ENCODE assay signal across 8 cellular contexts in the genomic region with DNA sequence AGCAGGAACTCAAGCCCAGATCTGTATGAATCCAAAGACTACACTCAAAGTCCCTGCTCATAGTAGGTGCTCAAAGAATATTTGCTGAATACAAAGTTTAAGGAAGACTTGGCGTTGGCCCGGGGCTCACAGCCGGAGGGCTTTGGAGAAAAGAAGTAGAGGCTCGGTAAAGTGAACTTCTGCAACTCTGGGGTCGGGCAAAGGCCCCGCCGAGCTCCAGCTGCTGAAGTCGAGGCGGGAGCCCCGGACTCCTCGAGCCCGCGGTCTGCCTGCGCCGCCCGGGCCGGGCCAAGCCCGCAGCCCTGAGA. TPM values are rescaled to one million over a fixed set of nuclear protein-coding genes. Genes with fewer than 3 reads are reported as not detected.
A peak's percentile ranks its signal among the peaks of the same experiment; 100 is the strongest.
DNase-seq lines count a peak whose midpoint lies in the region; ATAC-seq and TF ChIP-seq lines count a peak whose summit lies in the region.

No MANE protein-coding gene starts in this region.

- no peak overlapping the region for H2BK120ac ChIP-seq in mesendoderm (ENCODE audit: low read depth, low read length)

- no peak overlapping the region for H3K23ac ChIP-seq in mesendoderm (ENCODE audit: low read length)

- peak overlapping the region; percentile 47 for H3K18ac ChIP-seq in mesendoderm (ENCODE audit: low read length)

- peak overlapping the region; percentile 87 for H4K8ac ChIP-seq in mesendoderm (ENCODE audit: low read depth, low read length)

- no CpG with 5 or more reads among the region's 18 CpGs for WGBS in mesendoderm (ENCODE audit: extremely low coverage, insufficient coverage, low lambda C conversion rate)

- peaks cover 52% of the 10 kb centered on the region for H3K36me3 Mint-ChIP-seq in brain

- H3K27ac ChIP-seq in mesendoderm (ENCODE audit: low read depth, low read length), result peak overlapping the region; percentile 72

- H3K27me3 Mint-ChIP-seq in brain, result peaks cover 5% of the 10 kb centered on the region

- H3K4me1 ChIP-seq in mesendoderm (ENCODE audit: control insufficient read depth, low read depth, low read length), result peaks cover 2% of the 10 kb centered on the region

- ATAC-seq in HG03135 (IDR thresholded peaks at IDR 0.05; ENCODE audit: unreplicated experiment), result peak; percentile 26
- ATAC-seq in GM21515 (IDR thresholded peaks at IDR 0.05; ENCODE audit: unreplicated experiment), result no peak

- no peak for TF ChIP-seq CTCF in GM06990 (IDR thresholded peaks at IDR 0.05; ENCODE audit: insufficient read depth, low read length, poor library complexity, severe bottlenecking)
- no peak for TF ChIP-seq CTCF in brain (conservative IDR thresholded peaks at IDR 0.05)

- H3K4me3 ChIP-seq in GM06990 (replicated peaks; ENCODE audit: low read depth, low read length), result peak overlapping the region; percentile 84
- peak overlapping the region; percentile 42 for H3K4me3 ChIP-seq in mesendoderm (ENCODE audit: low read length)

- H3K79me2 ChIP-seq in mesendoderm (ENCODE audit: control insufficient read depth, insufficient read depth, low read length), result peaks cover 47% of the 10 kb centered on the region

- peak overlapping the region; percentile 92 to 95 (median 93) for H3K27ac Mint-ChIP-seq in brain

- peaks cover 19% of the 10 kb centered on the region for H3K36me3 ChIP-seq in GM06990 (ENCODE audit: control insufficient read depth, insufficient read depth, low read length)
- H3K36me3 ChIP-seq in mesendoderm (ENCODE audit: control insufficient read depth, insufficient read depth, low read length), result peaks cover 17% of the 10 kb centered on the region

- H3K56ac ChIP-seq in mesendoderm (ENCODE audit: low read length), result peak overlapping the region; percentile 93

- peaks cover 7% of the 10 kb centered on the region for H3K79me1 ChIP-seq in mesendoderm (ENCODE audit: low read length)

- no peak overlapping the region for H2BK15ac ChIP-seq in mesendoderm (replicated peaks; ENCODE audit: low read depth)

- H2BK5ac ChIP-seq in mesendoderm (ENCODE audit: low read length), result no peak overlapping the region

- H3K27me3 ChIP-seq in GM06990 (replicated peaks; ENCODE audit: control insufficient read depth, insufficient read depth, low read length) (no peaks in the 10 kb centered on the region), mesendoderm (ENCODE audit: insufficient read depth, low read length, poor library complexity) (no peaks in the 10 kb centered on the region)

- H4K5ac ChIP-seq in mesendoderm (ENCODE audit: low read length), result no peak overlapping the region

- H3K9me3 Mint-ChIP-seq in brain, result no peaks in the 10 kb centered on the region

- peak overlapping the region; percentile 91 to 98 (median 94) for H3K4me3 Mint-ChIP-seq in brain

- peak overlapping the region; percentile 82 for H3K4ac ChIP-seq in mesendoderm (ENCODE audit: low read depth, low read length)

- no peak overlapping the region for H2AK5ac ChIP-seq in mesendoderm (ENCODE audit: low read length)

- no peak for DNase-seq in GM06990 (ENCODE audit: extremely low read depth, insufficient read length)
- DNase-seq in mesendoderm, result peak; percentile 28
- DNase-seq in NCI-H2196 treated with DMSO at 0.1 percent for 48 hours (lab: John Stamatoyannopoulos, UW; ENCODE audit: unreplicated experiment), result no peak
- no peak for DNase-seq in superior temporal gyrus (ENCODE audit: extremely low spot score)
- no peak for DNase-seq in SK-N-DZ (ENCODE audit: low spot score)

- peak overlapping the region; percentile 63 for H3K4me2 ChIP-seq in mesendoderm (ENCODE audit: low read length)

- H3K9ac ChIP-seq in mesendoderm (ENCODE audit: low read length), result peak overlapping the region; percentile 53

- peaks cover 39% of the 10 kb centered on the region for H3K4me1 Mint-ChIP-seq in brain

RNA-seq across cellular contexts. Expression of a gene that starts 0.3 kb away (rescaled TPM):
- 28.1 TPM for polyA plus RNA-seq in brain (ENCODE audit: insufficient read depth, low read depth, low replicate concordance)
- 33.6 TPM for polyA plus RNA-seq in mesendoderm (2013, experiment 1 of 2)
- 32.3 TPM for polyA plus RNA-seq in mesendoderm (2013, experiment 2 of 2)
- polyA plus RNA-seq in SK-N-DZ (2014; cell fraction: cytosol; rRNA removed), result 37.5 and 41.9 TPM in 2 replicates
- polyA plus RNA-seq in SK-N-DZ (2014; cell fraction: nucleus; rRNA removed), result 126 and 306 TPM in 2 replicates

RNA-seq across cellular contexts. Expression of a gene that starts 6.7 kb away (rescaled TPM):
- polyA plus RNA-seq in brain (ENCODE audit: insufficient read depth, low read depth, low replicate concordance), result 2,030 TPM
- 3,852 TPM for polyA plus RNA-seq in mesendoderm (2013, experiment 1 of 2)
- 3,764 TPM for polyA plus RNA-seq in mesendoderm (2013, experiment 2 of 2)
- polyA plus RNA-seq in SK-N-DZ (2014; cell fraction: cytosol; rRNA removed), result 4,714 and 5,742 TPM in 2 replicates
- polyA plus RNA-seq in SK-N-DZ (2014; cell fraction: nucleus; rRNA removed), result 2,778 and 4,188 TPM in 2 replicates
